32 cellular contexts compared by ENCODE assay signal in the genomic region with DNA sequence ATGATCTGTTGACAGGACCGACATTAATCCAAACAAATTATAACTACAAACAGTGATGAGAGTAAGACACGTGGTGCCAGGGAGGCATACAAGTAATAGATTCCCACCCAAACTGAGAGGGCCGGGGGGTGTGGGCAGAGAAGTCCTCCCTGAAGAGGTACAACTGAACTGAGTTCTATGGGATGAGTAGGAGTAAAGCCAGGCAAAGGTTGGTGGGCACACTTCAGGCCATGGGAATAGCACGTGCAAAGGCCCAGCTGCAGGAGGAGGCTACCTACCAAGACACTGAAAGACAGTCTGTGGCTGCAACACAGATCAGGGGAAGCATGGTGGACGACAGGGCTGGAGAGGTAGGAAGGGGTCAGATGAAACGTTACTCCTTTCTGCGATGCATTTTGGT. TPM values are rescaled to one million over a fixed set of nuclear protein-coding genes. Genes with fewer than 3 reads are reported as not detected.
"Had no signal": no experiment of that assay in that cellular context is flagged by ENCODE, and none has a peak within 500 bp of the region (broad histone marks: within the 10 kb centered on the region; RNA-seq: fewer than 3 reads in every experiment).

No MANE protein-coding gene starts in this region.

- H3K27me3 ChIP-seq: brain microvascular endothelial cell, esophagus squamous epithelium, right lobe of liver had no signal

- H3K4me3 ChIP-seq: esophagus squamous epithelium, left ventricle myocardium inferior, lung, right lobe of liver, skin epidermis had no signal

- H3K36me3 ChIP-seq: brain microvascular endothelial cell, esophagus squamous epithelium, left ventricle myocardium inferior, right lobe of liver, WERI-Rb-1 had no signal

- DNase-seq: activated CD4-positive, alpha-beta T cell treated with anti-CD3 and anti-CD28 coated beads for 48 hours; activated CD4-positive, alpha-beta T cell treated with anti-CD3 and anti-CD28 coated beads, Interleukin-2, amount 50 U/mL, for 48 hours; activated CD8-positive, alpha-beta memory T cell treated with anti-CD3 and anti-CD28 coated beads, Interleukin-2, amount 50 U/mL, for 4 hours; activated effector memory CD4-positive, alpha-beta T cell treated with anti-CD3 and anti-CD28 coated beads, Interleukin-2, amount 50 U/mL, for 16 hours; activated naive CD4-positive, alpha-beta T cell treated with anti-CD3 and anti-CD28 coated beads, Interleukin-2, amount 10 ng/mL, durations not matched to agents 7 days and 5 days; activated T-cell treated with anti-CD3 and anti-CD28 coated beads, Interleukin-2, amount 50 U/mL, for 1 hour; amniotic stem cell; brain microvascular endothelial cell; caudate nucleus; cortex of kidney; endodermal cell; esophagus squamous epithelium; foreskin melanocyte; left ventricle myocardium inferior; mesendoderm; right lobe of liver; stimulated activated CD4-positive, alpha-beta T cell treated with anti-CD3 and anti-CD28 coated beads, Interleukin-12 subunit alpha, Interleukin-12 subunit beta, amount 100 ng/mL, for 4 hours; stimulated activated CD4-positive, alpha-beta T cell treated with anti-CD3 and anti-CD28 coated beads, Interleukin-4, amount 100 ng/mL, for 24 hours; substantia nigra; T-helper 9 cell; WERI-Rb-1 had no signal

- H3K9me3 Mint-ChIP-seq: activated T-helper 1 cell treated with anti-CD3 and anti-CD28 coated beads, Interleukin-12 subunit alpha, Interleukin-12 subunit beta, Interleukin-2, Interleukin-4 antibody, amounts not matched to agents 30 ng/mL and 10 ng/mL and 1 ng/mL, durations not matched to agents 14 hours and 24 hours and 36 hours; stimulated activated effector memory CD8-positive, alpha-beta T cell treated with anti-CD3 and anti-CD28 coated beads, Interleukin-12 subunit alpha, Interleukin-12 subunit beta, amount 100 ng/mL, for 72 hours; stimulated activated naive CD8-positive, alpha-beta T cell treated with anti-CD3 and anti-CD28 coated beads, Interleukin-15, Interleukin-2, amounts not matched to agents 100 ng/mL and 50 ng/mL, for 24 hours; T-helper 1 cell treated with Interleukin-12 subunit alpha and Interleukin-12 subunit beta and Interleukin-4 antibody, amounts not matched to agents 30 μg/mL and 1 μg/mL, for 36 hours had no signal

- H3K9me3 ChIP-seq: esophagus squamous epithelium, left ventricle myocardium inferior, right lobe of liver had no signal

- H3K4me3 Mint-ChIP-seq: activated naive CD4-positive, alpha-beta T cell treated with anti-CD3 and anti-CD28 coated beads, Interleukin-2, amount 10 ng/mL, durations not matched to agents 7 days and 5 days; activated T-helper 1 cell treated with anti-CD3 and anti-CD28 coated beads, Interleukin-12 subunit alpha, Interleukin-12 subunit beta, Interleukin-2, Interleukin-4 antibody, amounts not matched to agents 30 ng/mL and 10 ng/mL and 1 ng/mL, durations not matched to agents 14 hours and 24 hours and 36 hours; endodermal cell; nephron; stimulated activated effector memory CD8-positive, alpha-beta T cell treated with anti-CD3 and anti-CD28 coated beads, Interleukin-12 subunit alpha, Interleukin-12 subunit beta, amount 100 ng/mL, for 72 hours; stimulated activated naive CD8-positive, alpha-beta T cell treated with anti-CD3 and anti-CD28 coated beads, Interleukin-15, Interleukin-2, amounts not matched to agents 100 ng/mL and 50 ng/mL, for 24 hours; T-helper 1 cell treated with Interleukin-12 subunit alpha and Interleukin-12 subunit beta and Interleukin-4 antibody, amounts not matched to agents 30 μg/mL and 1 μg/mL, for 36 hours had no signal

- ATAC-seq: activated CD4-positive, CD25-positive, alpha-beta regulatory T cell treated with anti-CD3 and anti-CD28 coated beads, Interleukin-2, amount 50 U/mL, for 24 hours; right lobe of liver; stimulated activated effector memory CD8-positive, alpha-beta T cell treated with anti-CD3 and anti-CD28 coated beads, Interleukin-12 subunit alpha, Interleukin-12 subunit beta, amount 100 ng/mL, for 72 hours had no signal

- H3K27ac ChIP-seq: brain microvascular endothelial cell, epithelial cell of prostate, esophagus squamous epithelium, right lobe of liver, WERI-Rb-1 had no signal

- H3K36me3 Mint-ChIP-seq: stimulated activated effector memory CD8-positive, alpha-beta T cell treated with anti-CD3 and anti-CD28 coated beads, Interleukin-12 subunit alpha, Interleukin-12 subunit beta, amount 100 ng/mL, for 72 hours had no signal

- H3K27me3 Mint-ChIP-seq: stimulated activated naive CD8-positive, alpha-beta T cell treated with anti-CD3 and anti-CD28 coated beads, Interleukin-15, Interleukin-2, amounts not matched to agents 100 ng/mL and 50 ng/mL, for 24 hours had no signal

- H3K4me1 ChIP-seq: right lobe of liver had no signal

- H3K27ac Mint-ChIP-seq: activated T-helper 1 cell treated with anti-CD3 and anti-CD28 coated beads, Interleukin-12 subunit alpha, Interleukin-12 subunit beta, Interleukin-2, Interleukin-4 antibody, amounts not matched to agents 30 ng/mL and 10 ng/mL and 1 ng/mL, durations not matched to agents 14 hours and 24 hours and 36 hours; endodermal cell; nephron; stimulated activated effector memory CD8-positive, alpha-beta T cell treated with anti-CD3 and anti-CD28 coated beads, Interleukin-12 subunit alpha, Interleukin-12 subunit beta, amount 100 ng/mL, for 72 hours; stimulated activated naive CD8-positive, alpha-beta T cell treated with anti-CD3 and anti-CD28 coated beads, Interleukin-15, Interleukin-2, amounts not matched to agents 100 ng/mL and 50 ng/mL, for 24 hours; T-helper 1 cell treated with Interleukin-12 subunit alpha and Interleukin-12 subunit beta and Interleukin-4 antibody, amounts not matched to agents 30 μg/mL and 1 μg/mL, for 36 hours had no signal

- H3K4me1 Mint-ChIP-seq: endodermal cell had no signal

- FAIRE-seq: astrocyte, islet of Langerhans had no signal

RNA-seq across cellular contexts. Expression of gene VWF, which starts 22.0 kb away (rescaled TPM):
- total RNA-seq: activated T-helper 1 cell treated with anti-CD3 and anti-CD28 coated beads, Interleukin-12 subunit alpha, Interleukin-12 subunit beta, Interleukin-2, Interleukin-4 antibody, amounts not matched to agents 30 ng/mL and 10 ng/mL and 1 ng/mL, durations not matched to agents 14 hours and 24 hours and 36 hours had no signal
